Comparison of ENCODE assay signal across 8 cellular contexts in genomic region chr1:36161656-36162531, GRCh38. TPM values are rescaled to one million over a fixed set of nuclear protein-coding genes. Genes with fewer than 3 reads are reported as not detected.
DNase-seq lines count a peak whose midpoint lies in the region; ATAC-seq and TF ChIP-seq lines count a peak whose summit lies in the region.

No MANE protein-coding gene starts in this region.

- no peaks in the 10 kb centered on the region for H3K9me3 ChIP-seq in NT2/D1 (ENCODE audit: insufficient read depth, low read length)
- H3K9me3 ChIP-seq in heart left ventricle = no peaks in the 10 kb centered on the region
- no peaks in the 10 kb centered on the region for H3K9me3 ChIP-seq in sigmoid colon

- H3K27me3 ChIP-seq in NT2/D1 (ENCODE audit: insufficient read depth, insufficient read length) (no peaks in the 10 kb centered on the region), heart left ventricle (no peaks in the 10 kb centered on the region), sigmoid colon (no peaks in the 10 kb centered on the region)

- DNase-seq in NT2/D1 (ENCODE audit: low read depth, low spot score) = no peak
- DNase-seq in activated naive CD4-positive, alpha-beta T cell treated with anti-CD3 and anti-CD28 coated beads for 36 hours = peak; percentile 62
- peak in 3 of 5 donors; percentile 52 to 60 (median 59) for DNase-seq in heart left ventricle
- no peak for DNase-seq in sigmoid colon
- DNase-seq in COR-L47 (lab: John Stamatoyannopoulos, UW) = no peak
- no peak for DNase-seq in NCI-H2029 treated with DMSO at 0.1 percent for 48 hours (lab: John Stamatoyannopoulos, UW)

- ATAC-seq in heart left ventricle (peak; percentile 9 to 33 (median 14)), GM19467 (IDR thresholded peaks at IDR 0.05; ENCODE audit: unreplicated experiment) (no peak)

- H3K27me3 Mint-ChIP-seq in activated naive CD4-positive, alpha-beta T cell treated with anti-CD3 and anti-CD28 coated beads for 36 hours (ENCODE audit: low read depth) = no peaks in the 10 kb centered on the region

- 9 to 17% (median 13%) methylated on average over 13 to 14 of the region's 14 CpGs for WGBS in heart left ventricle, 4 donors
- 34 to 59% methylated on average over 14 of the region's 14 CpGs for WGBS in sigmoid colon, 2 donors

- H3K9ac ChIP-seq in NT2/D1 (ENCODE audit: insufficient read length, low read depth) = peak overlapping the region; percentile 38

- H3K27ac Mint-ChIP-seq in activated naive CD4-positive, alpha-beta T cell treated with anti-CD3 and anti-CD28 coated beads for 36 hours = peak overlapping the region; percentile 93

- H3K27ac ChIP-seq in heart left ventricle = peak overlapping the region; percentile 79 to 100 (median 96)
- H3K27ac ChIP-seq in sigmoid colon = peak overlapping the region; percentile 98 to 100 (median 100)

- peaks cover 65% of the 10 kb centered on the region for H3K4me1 Mint-ChIP-seq in activated naive CD4-positive, alpha-beta T cell treated with anti-CD3 and anti-CD28 coated beads for 36 hours (ENCODE audit: low read depth)

- H3K36me3 Mint-ChIP-seq in activated naive CD4-positive, alpha-beta T cell treated with anti-CD3 and anti-CD28 coated beads for 36 hours (ENCODE audit: low read depth) = peaks cover 20% of the 10 kb centered on the region

- CTCF ChIA-PET in activated naive CD4-positive, alpha-beta T cell treated with anti-CD3 and anti-CD28 coated beads for 36 hours (lab: Charles Lee) = interaction anchor here (0.8 to 5.8 kb wide), 10 partner anchors 8 to 189 kb away, joined by 3 to 75 read pairs (median 4); partner anchors contain the start of genes THRAP3 and TRAPPC3

- no peak for TF ChIP-seq EP300 in sigmoid colon (IDR thresholded peaks at IDR 0.05)

- H3K36me3 ChIP-seq in NT2/D1 (ENCODE audit: insufficient read depth, insufficient read length, low read length) = peaks cover 83% of the 10 kb centered on the region
- peaks cover 0 to 15% (median 0%) of the 10 kb centered on the region in 9 donors for H3K36me3 ChIP-seq in heart left ventricle
- no peaks in the 10 kb centered on the region for H3K36me3 ChIP-seq in sigmoid colon

- intact Hi-C loops in activated naive CD4-positive, alpha-beta T cell treated with anti-CD3 and anti-CD28 coated beads for 36 hours (cut with micrococcal nuclease) = loop anchor here (1.0 to 2.0 kb wide), 3 partner anchors 13 to 225 kb away; partner anchors contain the start of genes THRAP3 and TRAPPC3
- intact Hi-C loops in heart left ventricle (cut with DNase I) = loop anchor here in 1 of 10 donors (2.0 kb wide), 1 partner anchor 13 kb away; no protein-coding TSS in a partner anchor
- intact Hi-C loops in sigmoid colon (cut with DNase I) = no loop called here

- no peak overlapping the region for H3K4me3 ChIP-seq in NT2/D1 (ENCODE audit: insufficient read length, low read depth)
- H3K4me3 ChIP-seq in heart left ventricle = peak overlapping the region; percentile 15 to 62 (median 50)
- H3K4me3 ChIP-seq in sigmoid colon = peak overlapping the region in 3 of 4 donors; percentile 37 to 44 (median 37)

- H3K9me3 Mint-ChIP-seq in activated naive CD4-positive, alpha-beta T cell treated with anti-CD3 and anti-CD28 coated beads for 36 hours = no peaks in the 10 kb centered on the region

- peak overlapping the region; percentile 83 for H3K4me3 Mint-ChIP-seq in activated naive CD4-positive, alpha-beta T cell treated with anti-CD3 and anti-CD28 coated beads for 36 hours

- peak; percentile 52 for TF ChIP-seq POLR2A in GM19099 (IDR thresholded peaks at IDR 0.05; ENCODE audit: extremely low read depth, insufficient read length, low read depth)
- no peak for TF ChIP-seq POLR2A in heart left ventricle (IDR thresholded peaks at IDR 0.05)
- no peak for TF ChIP-seq POLR2A in sigmoid colon (IDR thresholded peaks at IDR 0.05)

- TF ChIP-seq CTCF in heart left ventricle (IDR thresholded peaks at IDR 0.05) (no peak), sigmoid colon (IDR thresholded peaks at IDR 0.05) (no peak)

- H3K4me1 ChIP-seq in NT2/D1 (ENCODE audit: insufficient read depth, insufficient read length) (peaks cover 47% of the 10 kb centered on the region), heart left ventricle (peaks cover 33 to 96% (median 81%) of the 10 kb centered on the region in 12 donors), sigmoid colon (peaks cover 0 to 96% (median 92%) of the 10 kb centered on the region in 4 donors)

RNA-seq across cellular contexts. Expression of gene MAP7D1, which starts 5.9 kb away (rescaled TPM):
- 100 to 1,000 TPM; 106 TPM for total RNA-seq in activated naive CD4-positive, alpha-beta T cell treated with anti-CD3 and anti-CD28 coated beads for 36 hours
- total RNA-seq in heart left ventricle = 100 to 1,000 TPM; 249 to 706 (median 328) TPM
- 100 to 1,000 TPM; 236 to 331 TPM for polyA plus RNA-seq in heart left ventricle
- 100 to 1,000 TPM; 104 to 226 (median 129) TPM for total RNA-seq in sigmoid colon
- polyA plus RNA-seq in sigmoid colon = 10 to 100 TPM; 31.8 to 60.9 (median 57.1) TPM

RNA-seq across cellular contexts. Expression of gene TRAPPC3, which starts 12.6 kb away (rescaled TPM):
- total RNA-seq in activated naive CD4-positive, alpha-beta T cell treated with anti-CD3 and anti-CD28 coated beads for 36 hours = 10 to 100 TPM; 35.9 to 37.6 TPM
- total RNA-seq in heart left ventricle (10 to 100 TPM; 45.3 to 77.2 (median 52.9) TPM), sigmoid colon (100 to 1,000 TPM; 108 to 177 (median 129) TPM)
- polyA plus RNA-seq in heart left ventricle (10 to 100 TPM; 40.8 to 89.6 TPM), sigmoid colon (100 to 1,000 TPM in 1 of 3 donors, 10 to 100 TPM in 2; 75.1 to 102 (median 80.9) TPM)

RNA-seq across cellular contexts. Expression of gene COL8A2, which starts 36.9 kb away (rescaled TPM):
- total RNA-seq in activated naive CD4-positive, alpha-beta T cell treated with anti-CD3 and anti-CD28 coated beads for 36 hours = under 1 TPM in 1 of 2 experiments, not detected in 1; 0.07 TPM
- total RNA-seq in heart left ventricle (1 to 10 TPM in 5 of 9 donors, under 1 TPM in 4; 0.33 to 2.6 (median 1.1) TPM), sigmoid colon (10 to 100 TPM in 1 of 4 donors, 1 to 10 TPM in 3; 1.8 to 13.0 (median 4.3) TPM)
- polyA plus RNA-seq in heart left ventricle (under 1 TPM; 0.34 to 0.53 TPM), sigmoid colon (1 to 10 TPM in 2 of 3 donors, under 1 TPM in 1; 0.60 to 3.2 (median 2.4) TPM)

Comparison
In these comparisons a context has a peak if more than half of its experiments do, and no peak if none do; other contexts are left out.
1. DNase-seq: peak in activated naive CD4-positive, alpha-beta T cell treated with anti-CD3 and anti-CD28 coated beads for 36 hours (single experiment) and heart left ventricle (3 of 5); none in NT2/D1 (single experiment), sigmoid colon (single experiment), COR-L47 (single experiment) and NCI-H2029 treated with DMSO at 0.1 percent for 48 hours (single experiment).